Comparison of ENCODE assay signal across 8 cellular contexts in genomic region chr9:6757132-6757987, GRCh38. TPM values are rescaled to one million over a fixed set of nuclear protein-coding genes. Genes with fewer than 3 reads are reported as not detected.
DNase-seq lines count a peak whose midpoint lies in the region; ATAC-seq, FAIRE-seq and TF ChIP-seq lines count a peak whose summit lies in the region.

Gene KDM4C (plus strand): TSS chr9:6757973. CDS start chr9:6792989, 35,016 bp downstream.

- H3K4me1 ChIP-seq in heart right ventricle: peaks cover 0 to 24% (median 13%) of the 10 kb centered on the region in 9 donors
- H3K4me1 ChIP-seq in upper lobe of left lung: peaks cover 4 to 15% (median 10%) of the 10 kb centered on the region in 4 donors

- H3K27ac Mint-ChIP-seq in T-cell: peak within 1 kb of the TSS; percentile 99

- H3K36me3 Mint-ChIP-seq in T-cell: no peaks in the 10 kb centered on the region

- H3K27ac ChIP-seq in heart right ventricle (peak within 1 kb of the TSS; percentile 86 to 99 (median 94)), upper lobe of left lung (peak within 1 kb of the TSS; percentile 93 to 99 (median 96))

- peaks cover 29 to 36% (median 33%) of the 10 kb centered on the region in 3 donors for H3K4me1 Mint-ChIP-seq in T-cell

- H3K9me3 Mint-ChIP-seq in T-cell: no peaks in the 10 kb centered on the region

- peak within 1 kb of the TSS; percentile 80 to 98 (median 94) for H3K4me3 ChIP-seq in heart right ventricle
- H3K4me3 ChIP-seq in upper lobe of left lung: peak within 1 kb of the TSS; percentile 71 to 93 (median 84)

- no peaks in the 10 kb centered on the region for H3K9me3 ChIP-seq in heart right ventricle
- H3K9me3 ChIP-seq in upper lobe of left lung: no peaks in the 10 kb centered on the region

- WGBS in heart right ventricle, 2 donors: 0% methylated on average over 67 of the region's 67 CpGs
- WGBS in upper lobe of left lung, 2 donors: 0 to 1% methylated on average over 3 to 49 of the region's 67 CpGs

- TF ChIP-seq POLR2A in GM12892 (IDR thresholded peaks at IDR 0.05; ENCODE audit: low read depth, low read length) (peak; percentile 88), upper lobe of left lung (IDR thresholded peaks at IDR 0.05) (peak; percentile 36 to 97 (median 92))

- H3K27me3 Mint-ChIP-seq in T-cell: no peaks in the 10 kb centered on the region

- POLR2A ChIA-PET in T-cell (lab: Charles Lee): interaction anchor here (0.5 to 2.3 kb wide), 13 partner anchors 18 to 344 kb away, joined by 3 to 27 read pairs (median 6); partner anchors contain the start of gene UHRF2 (in 1 of the 2)

- intact Hi-C loops in heart right ventricle (cut with DNase I): loop anchor here in 6 of 10 donors (1.0 to 10.0 kb wide), 7 partner anchors 53 to 345 kb away; partner anchors contain the start of gene UHRF2 (in 3 of the 6)
- intact Hi-C loops in posterior vena cava (cut with DNase I): no loop called here

- no peaks in the 10 kb centered on the region for H3K36me3 ChIP-seq in heart right ventricle
- no peaks in the 10 kb centered on the region for H3K36me3 ChIP-seq in upper lobe of left lung

- H3K27me3 ChIP-seq in heart right ventricle (no peaks in the 10 kb centered on the region), upper lobe of left lung (no peaks in the 10 kb centered on the region)

- peak within 1 kb of the TSS; percentile 93 to 98 (median 94) for H3K4me3 Mint-ChIP-seq in T-cell

- peak in 1 of 4 donors; percentile 59 for TF ChIP-seq EP300 in upper lobe of left lung (IDR thresholded peaks at IDR 0.05)

- CTCF ChIA-PET in T-cell (lab: Charles Lee): interaction anchor here (0.6 to 1.5 kb wide), 4 partner anchors 10 to 76 kb away, joined by 3 to 10 read pairs (median 5); no protein-coding TSS in a partner anchor

- TF ChIP-seq CTCF in heart right ventricle (IDR thresholded peaks at IDR 0.05) (no peak), upper lobe of left lung (IDR thresholded peaks at IDR 0.05) (no peak)

- FAIRE-seq in GM12892 (lab: Jason Lieb, UNC): peak; percentile 99

- ATAC-seq in HG02798 (IDR thresholded peaks at IDR 0.05; ENCODE audit: poor library complexity, unreplicated experiment): peak; percentile 82
- ATAC-seq in T-cell (replicated peaks in 1 of 4): peak; percentile 83 to 87 (median 84)
- peak; percentile 93 to 97 (median 97) for ATAC-seq in heart right ventricle
- peak; percentile 96 to 98 for ATAC-seq in upper lobe of left lung (ENCODE audit: low FRiP score in 2 of 2)

- peak; percentile 94 for DNase-seq in GM12892 (ENCODE audit: insufficient read length)
- DNase-seq in NCI-H1417 treated with DMSO at 0.1 percent for 48 hours (lab: John Stamatoyannopoulos, UW): peak; percentile 49
- peak; percentile 79 to 96 (median 93) for DNase-seq in T-cell
- DNase-seq in amniotic stem cell (lab: John Stamatoyannopoulos, UW): peak; percentile 91
- DNase-seq in heart right ventricle: peak; percentile 91 to 93
- DNase-seq in posterior vena cava (ENCODE audit: low spot score): peak; percentile 98
- peak; percentile 97 to 100 for DNase-seq in upper lobe of left lung

RNA-seq across cellular contexts. Expression of gene KDM4C, which starts in this region (rescaled TPM):
- polyA plus RNA-seq in GM12892 (2012; ENCODE audit: missing spikeins): 23.9 TPM
- total RNA-seq in T-cell (100 to 1,000 TPM in 2 of 5 donors, 10 to 100 TPM in 3; 66.4 to 107 (median 76.0) TPM), heart right ventricle (10 to 100 TPM; 12.2 to 18.2 (median 14.9) TPM), posterior vena cava (10 to 100 TPM; 31.1 to 36.7 TPM), upper lobe of left lung (10 to 100 TPM; 31.6 to 96.4 (median 41.2) TPM)
- 1 to 10 TPM; 6.1 to 7.5 TPM for polyA plus RNA-seq in heart right ventricle

Comparison
In these comparisons a context has a peak if more than half of its experiments do, and no peak if none do; other contexts are left out.
1. Peak in every context shown above with its lines: DNase-seq, ATAC-seq, H3K4me3 ChIP-seq and H3K27ac ChIP-seq.
2. intact Hi-C loops: an anchor here in heart right ventricle (1.0 to 10.0 kb wide); none called in posterior vena cava.